15 cellular contexts compared by ENCODE assay signal in genomic region chr2:65605427-65606058, GRCh38.
DNase-seq lines count a peak whose midpoint lies in the region; ATAC-seq, FAIRE-seq and TF ChIP-seq lines count a peak whose summit lies in the region.
"Had no signal": no experiment of that assay in that cellular context is flagged by ENCODE, and none has a peak within 500 bp of the region (broad histone marks: within the 10 kb centered on the region; RNA-seq: fewer than 3 reads in every experiment).

No MANE protein-coding gene starts in this region.

- TF ChIP-seq CTCF in endodermal cell (conservative IDR thresholded peaks at IDR 0.05), result no peak

- H3K27me3 ChIP-seq in endodermal cell (ENCODE audit: control insufficient read depth, insufficient read depth, low read length, poor library complexity, severe bottlenecking), result no peaks in the 10 kb centered on the region

- no peaks in the 10 kb centered on the region for H3K9me3 ChIP-seq in endodermal cell (ENCODE audit: control insufficient read depth, low read length)

- TF ChIP-seq POLR2A in H54 (IDR thresholded peaks at IDR 0.05; ENCODE audit: low read depth, low read length), result no peak

- peak; percentile 41 for DNase-seq in endodermal cell
- no peak for DNase-seq in H54 (ENCODE audit: insufficient read length, low spot score)
- DNase-seq in NOMO-1 treated with DMSO at 0.1 percent for 48 hours (lab: John Stamatoyannopoulos, UW; ENCODE audit: unreplicated experiment), result no peak
- DNase-seq in anterior cingulate cortex (lab: John Stamatoyannopoulos, UW), result no peak
- no peak for DNase-seq in NOMO-1 treated with dmso at 0.1 percent for 144 hours (lab: John Stamatoyannopoulos, UW; ENCODE audit: unreplicated experiment)
- DNase-seq: activated CD4-positive, alpha-beta T cell treated with anti-CD3 and anti-CD28 coated beads, Interleukin-2, amount 50 U/mL, for 48 hours; CD8-positive, alpha-beta memory T cell; cortex of kidney; NCI-H146; nephron progenitor cell had no signal

- peaks cover 10% of the 10 kb centered on the region for H3K27me3 Mint-ChIP-seq in endodermal cell (ENCODE audit: insufficient read depth)

- no peak overlapping the region for H3K4me3 Mint-ChIP-seq in endodermal cell
- H3K4me3 Mint-ChIP-seq: CD8-positive, alpha-beta memory T cell; nephron progenitor cell had no signal

- no peaks in the 10 kb centered on the region for H3K4me1 ChIP-seq in endodermal cell (ENCODE audit: control insufficient read depth, insufficient read depth, low read length)

- H3K36me3 ChIP-seq in endodermal cell (ENCODE audit: control insufficient read depth, insufficient read depth, low read length), result no peaks in the 10 kb centered on the region

- peaks cover 11% of the 10 kb centered on the region for H3K9me3 Mint-ChIP-seq in endodermal cell
- H3K9me3 Mint-ChIP-seq: activated naive CD4-positive, alpha-beta T cell treated with anti-CD3 and anti-CD28 coated beads, Interleukin-2, amount 50 U/mL, for 72 hours; CD8-positive, alpha-beta memory T cell had no signal

- ATAC-seq in GM18502 (IDR thresholded peaks at IDR 0.05; ENCODE audit: poor library complexity, unreplicated experiment) (peak; percentile 47), GM21367 (IDR thresholded peaks at IDR 0.05; ENCODE audit: unreplicated experiment) (peak; percentile 26), HG03135 (IDR thresholded peaks at IDR 0.05; ENCODE audit: unreplicated experiment) (peak; percentile 36)

- H3K27ac Mint-ChIP-seq in endodermal cell, result no peak overlapping the region
- H3K27ac Mint-ChIP-seq: CD8-positive, alpha-beta memory T cell; nephron progenitor cell had no signal

- WGBS in endodermal cell (ENCODE audit: insufficient coverage in 1 of 2, insufficient read length in 1 of 2), 2 experiments, result 84% methylated on average over 3 of the region's 3 CpGs; no CpG with 5 or more reads in 1 of the 2 experiments

- no peak for FAIRE-seq in H54 (lab: Jason Lieb, UNC)

- H3K4me3 ChIP-seq in endodermal cell (ENCODE audit: low read length), result no peak overlapping the region
- H3K4me3 ChIP-seq: skin epidermis had no signal

- H3K4me1 Mint-ChIP-seq in endodermal cell, result peaks cover 26% of the 10 kb centered on the region

- peaks cover 10% of the 10 kb centered on the region for H3K36me3 Mint-ChIP-seq in endodermal cell (ENCODE audit: low read depth)
- H3K36me3 Mint-ChIP-seq: activated naive CD4-positive, alpha-beta T cell treated with anti-CD3 and anti-CD28 coated beads, Interleukin-2, amount 50 U/mL, for 72 hours; CD8-positive, alpha-beta memory T cell had no signal

- peak overlapping the region; percentile 17 for H3K27ac ChIP-seq in endodermal cell (ENCODE audit: low read depth, low read length)

- H3K9ac ChIP-seq in endodermal cell (ENCODE audit: extremely low read depth, low read length, poor library complexity, severe bottlenecking), result no peak overlapping the region
